In genomic region chr6:113936093-113936934, GRCh38 we compare ENCODE assay signal across 8 cellular contexts. TPM values are rescaled to one million over a fixed set of nuclear protein-coding genes. Genes with fewer than 3 reads are reported as not detected.
A peak's percentile ranks its signal among the peaks of the same experiment; 100 is the strongest.
DNase-seq lines count a peak whose midpoint lies in the region; ATAC-seq and TF ChIP-seq lines count a peak whose summit lies in the region.

No MANE protein-coding gene starts in this region.

- H3K27me3 Mint-ChIP-seq in type B pancreatic cell = no peaks in the 10 kb centered on the region

- in situ Hi-C loops in T47D (cut with HindIII; ENCODE audit: low pct_unique_long_range_greater_than_20kb, low sequenced_read_pairs) = no loop called here

- peaks cover 39% of the 10 kb centered on the region for H3K36me3 Mint-ChIP-seq in type B pancreatic cell

- DNase-seq in GM04503 (ENCODE audit: low read depth) (peak; percentile 27), HL-60 (ENCODE audit: low read depth in 1 of 2, low spot score in 1 of 2) (peak; percentile 18 to 25), NCI-H82 treated with DMSO at 0.1 percent for 48 hours (lab: John Stamatoyannopoulos, UW; ENCODE audit: unreplicated experiment) (peak; percentile 12), T47D (ENCODE audit: low read depth in 1 of 2, low spot score in 1 of 2) (peak; percentile 7 to 70), kidney tubule cell (ENCODE audit: low spot score) (peak; percentile 61), type B pancreatic cell (ENCODE audit: extremely low spot score, unreplicated experiment) (no peak), amniotic stem cell (lab: John Stamatoyannopoulos, UW) (no peak)

- H3K4me3 ChIP-seq in HL-60 (replicated peaks; ENCODE audit: insufficient read depth, low read length) = no peak overlapping the region

- no peak overlapping the region for H3K27ac Mint-ChIP-seq in type B pancreatic cell

- TF ChIP-seq CTCF in HL-60 (IDR thresholded peaks at IDR 0.05; ENCODE audit: insufficient read depth, low read length) (peak; percentile 59), type B pancreatic cell (conservative IDR thresholded peaks at IDR 0.05) (peak; percentile 90)

- no peak overlapping the region for H3K4me3 Mint-ChIP-seq in type B pancreatic cell

- H3K9me3 Mint-ChIP-seq in type B pancreatic cell = no peaks in the 10 kb centered on the region

- ATAC-seq in GM21526 (IDR thresholded peaks at IDR 0.05; ENCODE audit: low FRiP score, unreplicated experiment) = peak; percentile 92

- no peaks in the 10 kb centered on the region for H3K27me3 ChIP-seq in HL-60 (ENCODE audit: insufficient read depth, poor library complexity, severe bottlenecking)

- H3K27ac ChIP-seq in HL-60 (replicated peaks) = no peak overlapping the region

- no peaks in the 10 kb centered on the region for H3K4me1 Mint-ChIP-seq in type B pancreatic cell (ENCODE audit: unreplicated experiment)

RNA-seq across cellular contexts. Expression of gene HDAC2, which starts 34.6 kb away (rescaled TPM):
- 193 and 232 TPM in 2 replicates for total RNA-seq in type B pancreatic cell (ENCODE audit: low replicate concordance)

Comparison
In these comparisons a context has a peak if more than half of its experiments do, and no peak if none do; other contexts are left out.
1. DNase-seq: peak in GM04503 (single experiment), HL-60 (2 of 2), NCI-H82 treated with DMSO at 0.1 percent for 48 hours (single experiment), T47D (2 of 2) and kidney tubule cell (single experiment); none in type B pancreatic cell (single experiment) and amniotic stem cell (single experiment).